28 cellular contexts compared by ENCODE assay signal in genomic region chr1:211495584-211495983, GRCh38. TPM values are rescaled to one million over a fixed set of nuclear protein-coding genes. Genes with fewer than 3 reads are reported as not detected.
DNase-seq lines count a peak whose midpoint lies in the region; ATAC-seq, FAIRE-seq and TF ChIP-seq lines count a peak whose summit lies in the region.
"Had no signal": no experiment of that assay in that cellular context is flagged by ENCODE, and none has a peak within 500 bp of the region (broad histone marks: within the 10 kb centered on the region; RNA-seq: fewer than 3 reads in every experiment).

No MANE protein-coding gene starts in this region.

- no peak overlapping the region for H2AFZ ChIP-seq in HCT116 (ENCODE audit: low read depth, low read length, poor library complexity, severe bottlenecking)
- H2AFZ ChIP-seq: GM23338 had no signal

- CTCF ChIA-PET in HCT116 (lab: Charles Lee): no interaction called here

- no peaks in the 10 kb centered on the region for H3K27me3 ChIP-seq in HCT116 (ENCODE audit: insufficient read depth, low read length)
- H3K27me3 ChIP-seq in Peyer's patch: no peaks in the 10 kb centered on the region
- no peaks in the 10 kb centered on the region for H3K27me3 ChIP-seq in small intestine (ENCODE audit: control insufficient read depth in 2 of 2, insufficient read depth in 2 of 2, low read length in 2 of 2)

- POLR2A ChIA-PET in HCT116 (lab: Charles Lee): no interaction called here

- H3K27ac ChIP-seq in HCT116 (ENCODE audit: low read depth, low read length): no peak overlapping the region
- no peak overlapping the region for H3K27ac ChIP-seq in Peyer's patch
- no peak overlapping the region for H3K27ac ChIP-seq in small intestine (ENCODE audit: low read depth in 1 of 2, low read length in 1 of 2)
- H3K27ac ChIP-seq: C4-2B, SK-N-MC had no signal

- no TSS peak for BruUV-seq in HCT116 (replicated peaks; lab: Mats Ljungman, UMichigan)

- H3K4me3 ChIP-seq in HCT116 (replicated peaks in 1 of 2; ENCODE audit: low read depth in 1 of 2, low read length in 2 of 2) (0 out of 4 replicates have a peak overlapping the region, but pooled peaks of 1 of the 2 experiments have one; percentile 6), Peyer's patch (no peak overlapping the region), small intestine (ENCODE audit: low read depth in 1 of 2, low read length in 2 of 2) (no peak overlapping the region)
- H3K4me3 ChIP-seq: GM23338, HAP-1, SK-N-MC had no signal

- ATAC-seq in HCT116 (peak; percentile 78), esophagus mucosa (peak; percentile 38), GM18517 (IDR thresholded peaks at IDR 0.05; ENCODE audit: unreplicated experiment) (no peak), HG03432 (IDR thresholded peaks at IDR 0.05; ENCODE audit: unreplicated experiment) (no peak), HG02852 (IDR thresholded peaks at IDR 0.05; ENCODE audit: unreplicated experiment) (no peak)
- ATAC-seq: GM23338 had no signal

- H3K36me3 ChIP-seq in HCT116 (ENCODE audit: control insufficient read depth in 1 of 2, insufficient read depth in 2 of 2, low read length in 2 of 2): no peaks in the 10 kb centered on the region
- H3K36me3 ChIP-seq in Peyer's patch: no peaks in the 10 kb centered on the region
- H3K36me3 ChIP-seq in small intestine (ENCODE audit: control insufficient read depth in 2 of 2, insufficient read depth in 2 of 2, low read length in 2 of 2): no peaks in the 10 kb centered on the region
- H3K36me3 ChIP-seq: HAP-1 had no signal

- 41 to 70% (median 61%) methylated on average over 4 of the region's 4 CpGs for WGBS in small intestine, 3 donors

- H3K9me3 ChIP-seq in HCT116 (ENCODE audit: control insufficient read depth in 1 of 2, insufficient read depth in 1 of 2, low read depth in 1 of 2, low read length in 2 of 2) (no peaks in the 10 kb centered on the region), Peyer's patch (no peaks in the 10 kb centered on the region), small intestine (ENCODE audit: control insufficient read depth, low read depth) (no peaks in the 10 kb centered on the region)
- H3K9me3 ChIP-seq: HAP-1 had no signal

- no peak for TF ChIP-seq POLR2A in HCT116 (IDR thresholded peaks at IDR 0.05; ENCODE audit: borderline replicate concordance, extremely low read depth, insufficient read depth, insufficient read length)
- no peak for TF ChIP-seq POLR2A in Peyer's patch (IDR thresholded peaks at IDR 0.05)

- RAD21 ChIA-PET in HCT116 (lab: Charles Lee; ENCODE audit: low non-redundant PET in 1 of 2, low total read pairs in 2 of 2, uncharacterized antibody in 2 of 2, unreplicated experiment in 2 of 2): no interaction called here

- H3K9me2 ChIP-seq in HCT116 (ENCODE audit: insufficient read depth): no peaks in the 10 kb centered on the region

- TF ChIP-seq CTCF in HCT116 (IDR thresholded peaks at IDR 0.05 in 2 of 3, conservative IDR thresholded peaks at IDR 0.05 in 1 of 3; ENCODE audit: borderline replicate concordance in 1 of 3, insufficient read depth in 1 of 3, low read depth in 2 of 3, low read length in 2 of 3): no peak
- TF ChIP-seq CTCF in Peyer's patch (IDR thresholded peaks at IDR 0.05): no peak

- DNase-seq in HCT116 (ENCODE audit: low read depth, low spot score) (no peak), Peyer's patch (peak in 2 of 3 donors; percentile 49 to 54), small intestine (peak; percentile 53)
- DNase-seq: CD8-positive, alpha-beta memory T cell; Kasumi-1; MM.1S; NCI-H1048; NCI-H1417 treated with DMSO at 0.1 percent for 48 hours; NCI-H187 treated with DMSO at 0.1 percent for 48 hours; NCI-H510A treated with DMSO at 0.1 percent for 48 hours; NCI-H748 treated with DMSO at 0.1 percent for 48 hours; NK-92 treated with Interleukin-12 subunit alpha and Interleukin-12 subunit beta, amount 100 ng/mL, for 24 hours; SHP77 treated with DMSO at 0.1 percent for 48 hours; SW 1271 had no signal

- TF ChIP-seq RAD21 in HCT116 (IDR thresholded peaks at IDR 0.05; ENCODE audit: low read depth): no peak

- H3K79me2 ChIP-seq in HCT116 (ENCODE audit: insufficient read depth, low read length): no peaks in the 10 kb centered on the region

- H3K4me2 ChIP-seq in HCT116 (ENCODE audit: low read length): peak overlapping the region; percentile 61
- H3K4me2 ChIP-seq: GM23338 had no signal

- H3K9ac ChIP-seq in HCT116 (ENCODE audit: low read length): no peak overlapping the region

- FAIRE-seq in small intestine (lab: Jason Lieb, UNC): no peak
- FAIRE-seq: G401.6, GM12892, GM18507 had no signal

- intact Hi-C loops in HCT116 (cut with micrococcal nuclease): no loop called here

- H4K20me1 ChIP-seq in HCT116 (ENCODE audit: insufficient read depth): no peaks in the 10 kb centered on the region

- H3K4me1 ChIP-seq in HCT116 (ENCODE audit: control insufficient read depth in 1 of 2, insufficient read depth in 2 of 2, low read length in 2 of 2): peaks cover 0 to 13% of the 10 kb centered on the region in 2 experiments; a peak in 2 of 4 replicates
- H3K4me1 ChIP-seq in Peyer's patch: peaks cover 0 to 7% (median 0%) of the 10 kb centered on the region in 4 donors
- no peaks in the 10 kb centered on the region for H3K4me1 ChIP-seq in small intestine (ENCODE audit: control insufficient read depth in 2 of 2, insufficient read depth in 1 of 2, low read depth in 1 of 2, low read length in 1 of 2)
- H3K4me1 ChIP-seq: HAP-1 had no signal

TF ChIP-seq in HCT116, 20 proteins besides CTCF, POLR2A, EP300 and RAD21:
- TF ChIP-seq POLR2AphosphoS5 (IDR thresholded peaks at IDR 0.05; ENCODE audit: low read depth, low read length): no peak
- TF ChIP-seq TCF7L2 (IDR thresholded peaks at IDR 0.05; ENCODE audit: borderline replicate concordance, extremely low read depth, insufficient read depth, insufficient read length): no peak
- no peak for TF ChIP-seq SIN3A (IDR thresholded peaks at IDR 0.05; ENCODE audit: low read depth)
- no peak for TF ChIP-seq JUND (IDR thresholded peaks at IDR 0.05)
- TF ChIP-seq REST (IDR thresholded peaks at IDR 0.05; ENCODE audit: low read depth): no peak
- no peak for TF ChIP-seq EGR1 (IDR thresholded peaks at IDR 0.05; ENCODE audit: low read depth)
- TF ChIP-seq CBX3 (IDR thresholded peaks at IDR 0.05; ENCODE audit: low read depth): no peak
- no peak for TF ChIP-seq FOSL1 (IDR thresholded peaks at IDR 0.05; ENCODE audit: low read depth)

RNA-seq across cellular contexts. Expression of gene RD3, which starts 3.6 kb away (rescaled TPM):
- total RNA-seq in HCT116 (2021; ENCODE audit: unreplicated experiment): not detected
- not detected in 2 replicates for polyA plus RNA-seq in HCT116 (2012)
- under 1 TPM in 1 of 4 donors, not detected in 3; 0.27 TPM for total RNA-seq in Peyer's patch
- total RNA-seq in esophagus mucosa: not detected
- under 1 TPM in 1 of 3 donors, not detected in 2; 0.72 TPM for polyA plus RNA-seq in small intestine
- total RNA-seq: A172; CD8-positive, alpha-beta memory T cell; Daoy had no signal
- polyA plus RNA-seq: AG04450; CD8-positive, alpha-beta memory T cell; GM23338 had no signal

Comparison
In these comparisons a context has a peak if more than half of its experiments do, and no peak if none do; other contexts are left out.
1. ATAC-seq: peak in HCT116 (single experiment) and esophagus mucosa (single experiment); none in GM18517 (single experiment), HG03432 (single experiment) and HG02852 (single experiment).